In genomic region chr15:80836991-80837390, GRCh38 we compare ENCODE assay signal across 18 cellular contexts. TPM values are rescaled to one million over a fixed set of nuclear protein-coding genes. Genes with fewer than 3 reads are reported as not detected.
"Had no signal": no experiment of that assay in that cellular context is flagged by ENCODE, and none has a peak within 500 bp of the region (broad histone marks: within the 10 kb centered on the region; RNA-seq: fewer than 3 reads in every experiment).

No MANE protein-coding gene starts in this region.

- H3K27ac ChIP-seq: breast epithelium, esophagus muscularis mucosa, gastroesophageal sphincter, pancreas, spleen had no signal

- H3K9me3 ChIP-seq: breast epithelium, esophagus muscularis mucosa, gastroesophageal sphincter, pancreas, sigmoid colon, spleen had no signal

- H3K27me3 ChIP-seq: esophagus muscularis mucosa, gastroesophageal sphincter, pancreas, sigmoid colon, spleen had no signal

- H3K4me3 ChIP-seq: breast epithelium, esophagus muscularis mucosa, gastroesophageal sphincter, pancreas, sigmoid colon, spleen had no signal

- DNase-seq: activated CD4-positive, alpha-beta T cell treated with anti-CD3 and anti-CD28 coated beads, Interleukin-2, amount 50 U/mL, for 1 hour; activated CD8-positive, alpha-beta memory T cell treated with anti-CD3 and anti-CD28 coated beads, Interleukin-2, amount 50 U/mL, for 4 hours; activated effector memory CD4-positive, alpha-beta T cell treated with anti-CD3 and anti-CD28 coated beads, Interleukin-2, amount 50 U/mL, for 16 hours; activated naive CD4-positive, alpha-beta T cell treated with anti-CD3 and anti-CD28 coated beads, Interleukin-2, amount 50 U/mL, for 16 hours; activated T-cell treated with anti-CD3 and anti-CD28 coated beads, Interleukin-2, amount 50 U/mL, for 4 hours; effector memory CD4-positive, alpha-beta T cell; immature natural killer cell; left ventricle myocardium superior; naive thymus-derived CD8-positive, alpha-beta T cell; pancreas; sigmoid colon; spleen; stimulated activated CD4-positive, alpha-beta T cell treated with anti-CD3 and anti-CD28 coated beads, Interleukin-4, amount 100 ng/mL, for 4 hours had no signal

- H3K4me1 ChIP-seq: breast epithelium, pancreas had no signal

- H3K36me3 ChIP-seq: breast epithelium, esophagus muscularis mucosa, gastroesophageal sphincter, pancreas, sigmoid colon, spleen had no signal

RNA-seq across cellular contexts. Expression of gene CEMIP, which starts 57.8 kb away (rescaled TPM):
- total RNA-seq: endothelial cell of umbilical vein; left ventricle myocardium superior; naive thymus-derived CD8-positive, alpha-beta T cell; T-helper 1 cell treated with Interleukin-12 subunit alpha and Interleukin-12 subunit beta and Interleukin-4 antibody, amounts not matched to agents 30 ng/mL and 1 ng/mL, for 36 hours had no signal
